Comparison of ENCODE assay signal across 1 cellular context in the genomic region with DNA sequence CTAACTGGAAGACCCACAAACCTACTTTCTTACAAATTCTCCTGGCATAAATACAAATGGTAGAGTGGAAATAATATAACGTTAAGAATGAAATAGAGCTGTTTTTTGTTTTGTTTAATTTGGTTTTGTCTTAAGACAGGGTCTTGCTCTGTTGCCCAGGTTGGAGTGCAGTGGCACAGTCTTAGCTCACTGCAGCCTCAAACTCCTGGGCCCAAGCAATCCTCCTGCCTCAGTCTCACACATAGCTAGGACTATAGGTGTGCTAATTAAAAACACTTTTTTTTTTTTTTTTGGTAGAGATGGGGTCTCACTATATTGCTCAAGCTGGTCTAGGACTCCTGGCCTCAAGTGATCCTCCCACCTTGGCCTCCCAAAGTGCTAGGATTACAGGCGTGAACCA.
TF ChIP-seq lines count a peak whose summit lies in the region.

No MANE protein-coding gene starts in this region.

TF ChIP-seq in HEK293, 187 proteins besides CTCF, POLR2A, EP300 and RAD21 (continued from another document):
- TF ChIP-seq, protein P1, sequence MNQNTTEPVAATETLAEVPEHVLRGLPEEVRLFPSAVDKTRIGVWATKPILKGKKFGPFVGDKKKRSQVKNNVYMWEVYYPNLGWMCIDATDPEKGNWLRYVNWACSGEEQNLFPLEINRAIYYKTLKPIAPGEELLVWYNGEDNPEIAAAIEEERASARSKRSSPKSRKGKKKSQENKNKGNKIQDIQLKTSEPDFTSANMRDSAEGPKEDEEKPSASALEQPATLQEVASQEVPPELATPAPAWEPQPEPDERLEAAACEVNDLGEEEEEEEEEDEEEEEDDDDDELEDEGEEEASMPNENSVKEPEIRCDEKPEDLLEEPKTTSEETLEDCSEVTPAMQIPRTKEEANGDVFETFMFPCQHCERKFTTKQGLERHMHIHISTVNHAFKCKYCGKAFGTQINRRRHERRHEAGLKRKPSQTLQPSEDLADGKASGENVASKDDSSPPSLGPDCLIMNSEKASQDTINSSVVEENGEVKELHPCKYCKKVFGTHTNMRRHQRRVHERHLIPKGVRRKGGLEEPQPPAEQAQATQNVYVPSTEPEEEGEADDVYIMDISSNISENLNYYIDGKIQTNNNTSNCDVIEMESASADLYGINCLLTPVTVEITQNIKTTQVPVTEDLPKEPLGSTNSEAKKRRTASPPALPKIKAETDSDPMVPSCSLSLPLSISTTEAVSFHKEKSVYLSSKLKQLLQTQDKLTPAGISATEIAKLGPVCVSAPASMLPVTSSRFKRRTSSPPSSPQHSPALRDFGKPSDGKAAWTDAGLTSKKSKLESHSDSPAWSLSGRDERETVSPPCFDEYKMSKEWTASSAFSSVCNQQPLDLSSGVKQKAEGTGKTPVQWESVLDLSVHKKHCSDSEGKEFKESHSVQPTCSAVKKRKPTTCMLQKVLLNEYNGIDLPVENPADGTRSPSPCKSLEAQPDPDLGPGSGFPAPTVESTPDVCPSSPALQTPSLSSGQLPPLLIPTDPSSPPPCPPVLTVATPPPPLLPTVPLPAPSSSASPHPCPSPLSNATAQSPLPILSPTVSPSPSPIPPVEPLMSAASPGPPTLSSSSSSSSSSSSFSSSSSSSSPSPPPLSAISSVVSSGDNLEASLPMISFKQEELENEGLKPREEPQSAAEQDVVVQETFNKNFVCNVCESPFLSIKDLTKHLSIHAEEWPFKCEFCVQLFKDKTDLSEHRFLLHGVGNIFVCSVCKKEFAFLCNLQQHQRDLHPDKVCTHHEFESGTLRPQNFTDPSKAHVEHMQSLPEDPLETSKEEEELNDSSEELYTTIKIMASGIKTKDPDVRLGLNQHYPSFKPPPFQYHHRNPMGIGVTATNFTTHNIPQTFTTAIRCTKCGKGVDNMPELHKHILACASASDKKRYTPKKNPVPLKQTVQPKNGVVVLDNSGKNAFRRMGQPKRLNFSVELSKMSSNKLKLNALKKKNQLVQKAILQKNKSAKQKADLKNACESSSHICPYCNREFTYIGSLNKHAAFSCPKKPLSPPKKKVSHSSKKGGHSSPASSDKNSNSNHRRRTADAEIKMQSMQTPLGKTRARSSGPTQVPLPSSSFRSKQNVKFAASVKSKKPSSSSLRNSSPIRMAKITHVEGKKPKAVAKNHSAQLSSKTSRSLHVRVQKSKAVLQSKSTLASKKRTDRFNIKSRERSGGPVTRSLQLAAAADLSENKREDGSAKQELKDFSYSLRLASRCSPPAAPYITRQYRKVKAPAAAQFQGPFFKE (tag by site-specific recombination; IDR thresholded peaks at IDR 0.05; ENCODE audit: borderline replicate concordance): no peak
TF ChIP-seq in HEK293: peak in this region for 1.
